In genomic region chr12:112967858-112968257, GRCh38 we compare ENCODE assay signal across 23 cellular contexts. TPM values are rescaled to one million over a fixed set of nuclear protein-coding genes. Genes with fewer than 3 reads are reported as not detected.
"Had no signal": no experiment of that assay in that cellular context is flagged by ENCODE, and none has a peak within 500 bp of the region (broad histone marks: within the 10 kb centered on the region; RNA-seq: fewer than 3 reads in every experiment).

No MANE protein-coding gene starts in this region.

- DNase-seq: activated CD4-positive, alpha-beta memory T cell treated with anti-CD3 and anti-CD28 coated beads for 36 hours; activated CD4-positive, alpha-beta T cell treated with anti-CD3 and anti-CD28 coated beads for 36 hours; activated CD4-positive, alpha-beta T cell treated with anti-CD3 and anti-CD28 coated beads, Interleukin-2, amount 10 ng/mL, durations not matched to agents 24 days and 14 days; activated CD4-positive, CD25-positive, alpha-beta regulatory T cell; activated CD4-positive, CD25-positive, alpha-beta regulatory T cell treated with anti-CD3 and anti-CD28 coated beads, Interleukin-2, amount 50 U/mL, for 72 hours; activated CD8-positive, alpha-beta T cell treated with anti-CD3 and anti-CD28 coated beads, Interleukin-2, amount 10 ng/mL, durations not matched to agents 7 days and 5 days; activated effector memory CD4-positive, alpha-beta T cell treated with anti-CD3 and anti-CD28 coated beads, Interleukin-2, amount 50 U/mL, for 16 hours; activated naive CD4-positive, alpha-beta T cell treated with anti-CD3 and anti-CD28 coated beads, Interleukin-2, amount 50 U/mL, for 16 hours; activated T-cell treated with anti-CD3 and anti-CD28 coated beads, Interleukin-2, amount 50 U/mL, for 4 hours; dermis blood vessel endothelial cell; effector CD8-positive, alpha-beta T cell; foreskin fibroblast; head of caudate nucleus; T-helper 2 cell had no signal

- H3K4me3 ChIP-seq: ascending aorta, breast epithelium, cardiac muscle cell, coronary artery had no signal

- H3K9me3 Mint-ChIP-seq: activated CD4-positive, alpha-beta memory T cell treated with anti-CD3 and anti-CD28 coated beads for 36 hours; activated CD4-positive, alpha-beta T cell treated with anti-CD3 and anti-CD28 coated beads, Interleukin-2, amount 10 ng/mL, durations not matched to agents 24 days and 14 days; activated T-cell treated with anti-CD3 and anti-CD28 coated beads, Interleukin-2, amount 50 U/mL, for 4 hours; activated T-helper 17 cell treated with anti-CD3 and anti-CD28 coated beads, Interleukin-2, amount 50 U/mL, for 72 hours; central memory CD8-positive, alpha-beta T cell had no signal

- H3K36me3 Mint-ChIP-seq: brain had no signal

- H3K36me3 ChIP-seq: breast epithelium, cardiac muscle cell had no signal

- H3K9me3 ChIP-seq: ascending aorta, breast epithelium had no signal

- H3K27ac ChIP-seq: ascending aorta, breast epithelium, cardiac muscle cell, coronary artery had no signal

- H3K4me1 Mint-ChIP-seq: activated CD4-positive, alpha-beta T cell treated with anti-CD3 and anti-CD28 coated beads for 36 hours; activated T-helper 17 cell treated with anti-CD3 and anti-CD28 coated beads, Interleukin-2, amount 50 U/mL, for 72 hours; central memory CD8-positive, alpha-beta T cell had no signal

- H3K27ac Mint-ChIP-seq: activated CD4-positive, alpha-beta memory T cell treated with anti-CD3 and anti-CD28 coated beads for 36 hours; activated CD4-positive, alpha-beta T cell treated with anti-CD3 and anti-CD28 coated beads, Interleukin-2, amount 10 ng/mL, durations not matched to agents 24 days and 14 days; activated CD8-positive, alpha-beta T cell treated with anti-CD3 and anti-CD28 coated beads, Interleukin-2, amount 10 ng/mL, durations not matched to agents 7 days and 5 days; activated naive CD8-positive, alpha-beta T cell; activated T-helper 17 cell treated with anti-CD3 and anti-CD28 coated beads, Interleukin-2, amount 50 U/mL, for 72 hours; brain had no signal

- H3K4me3 Mint-ChIP-seq: activated CD4-positive, alpha-beta memory T cell treated with anti-CD3 and anti-CD28 coated beads for 36 hours; activated CD4-positive, alpha-beta T cell treated with anti-CD3 and anti-CD28 coated beads for 36 hours; activated CD4-positive, alpha-beta T cell treated with anti-CD3 and anti-CD28 coated beads, Interleukin-2, amount 10 ng/mL, durations not matched to agents 24 days and 14 days; activated CD8-positive, alpha-beta T cell treated with anti-CD3 and anti-CD28 coated beads, Interleukin-2, amount 10 ng/mL, durations not matched to agents 7 days and 5 days; activated naive CD8-positive, alpha-beta T cell; activated T-cell treated with anti-CD3 and anti-CD28 coated beads, Interleukin-2, amount 50 U/mL, for 4 hours; activated T-helper 17 cell treated with anti-CD3 and anti-CD28 coated beads, Interleukin-2, amount 50 U/mL, for 72 hours; brain; central memory CD8-positive, alpha-beta T cell had no signal

- H3K4me1 ChIP-seq: ascending aorta, breast epithelium had no signal

- H3K27me3 Mint-ChIP-seq: activated CD4-positive, alpha-beta memory T cell treated with anti-CD3 and anti-CD28 coated beads for 36 hours; activated CD4-positive, alpha-beta T cell treated with anti-CD3 and anti-CD28 coated beads for 36 hours; activated CD4-positive, alpha-beta T cell treated with anti-CD3 and anti-CD28 coated beads, Interleukin-2, amount 10 ng/mL, durations not matched to agents 24 days and 14 days; activated naive CD8-positive, alpha-beta T cell; activated T-helper 17 cell treated with anti-CD3 and anti-CD28 coated beads, Interleukin-2, amount 50 U/mL, for 72 hours; central memory CD8-positive, alpha-beta T cell had no signal

- ATAC-seq: activated CD4-positive, alpha-beta T cell treated with anti-CD3 and anti-CD28 coated beads for 36 hours; activated CD8-positive, alpha-beta T cell treated with anti-CD3 and anti-CD28 coated beads, Interleukin-2, amount 10 ng/mL, durations not matched to agents 7 days and 5 days; activated T-cell treated with anti-CD3 and anti-CD28 coated beads, Interleukin-2, amount 50 U/mL, for 4 hours; activated T-helper 17 cell treated with anti-CD3 and anti-CD28 coated beads, Interleukin-2, amount 50 U/mL, for 72 hours; esophagus mucosa had no signal

- H3K27me3 ChIP-seq: ascending aorta, breast epithelium, cardiac muscle cell had no signal

RNA-seq across cellular contexts. Expression of gene OAS2, which starts 10.5 kb away (rescaled TPM):
- total RNA-seq: cardiac muscle cell had no signal
- polyA plus RNA-seq: cardiac muscle cell had no signal

RNA-seq across cellular contexts. Expression of gene OAS3, which starts 29.6 kb away (rescaled TPM):
- polyA plus RNA-seq: cardiac muscle cell had no signal
